Comparison of ENCODE assay signal across 8 cellular contexts in the genomic region with DNA sequence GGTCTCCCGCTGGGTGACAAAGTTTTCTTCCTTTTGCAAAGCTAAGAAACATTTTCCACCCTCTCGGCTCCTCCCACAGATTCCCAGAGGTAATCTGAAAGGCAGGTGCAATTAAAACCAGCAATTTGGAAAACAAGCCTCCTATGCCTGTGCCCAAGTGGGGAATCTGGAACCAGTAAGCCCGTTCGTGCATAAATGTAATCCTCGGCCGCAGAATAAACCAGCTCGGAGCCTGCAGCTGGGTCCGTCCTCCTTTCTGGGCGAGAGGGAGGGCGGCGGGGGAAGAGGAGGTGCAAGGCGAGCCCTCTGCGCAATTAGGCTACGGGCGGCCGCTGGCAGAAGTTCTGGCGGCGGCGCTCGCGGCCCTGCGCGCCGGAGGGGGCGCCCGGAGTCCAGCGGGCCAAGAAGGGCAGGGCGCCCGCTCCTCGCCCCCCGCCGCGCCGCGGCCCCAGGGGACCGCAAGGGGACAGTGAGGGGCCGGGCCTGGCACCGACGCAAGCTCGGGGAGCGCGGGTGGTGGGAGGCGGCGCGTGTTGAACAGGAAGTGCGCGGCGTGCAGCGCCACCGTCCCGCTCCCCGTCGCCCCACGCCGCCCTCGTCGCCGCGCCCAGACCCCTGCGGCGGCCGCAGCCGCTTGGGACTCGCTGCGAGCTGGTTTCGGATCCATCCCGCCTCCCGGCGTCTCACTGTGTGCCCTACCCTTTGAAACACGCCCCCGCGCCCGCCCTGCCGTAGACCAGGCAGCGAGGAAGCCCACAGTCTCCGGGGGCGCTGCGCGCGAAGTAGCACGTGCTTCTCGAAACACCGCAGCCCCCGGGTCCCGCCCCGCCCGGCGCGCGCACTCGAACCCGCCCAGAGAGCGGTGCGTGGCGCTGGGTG. TPM values are rescaled to one million over a fixed set of nuclear protein-coding genes. Genes with fewer than 3 reads are reported as not detected.
DNase-seq lines count a peak whose midpoint lies in the region; ATAC-seq, FAIRE-seq and TF ChIP-seq lines count a peak whose summit lies in the region.

A gene (minus strand): TSS at position 217 of the 879 bp plus-strand sequence. CDS start 495 bp downstream, outside the sequence.

- H3F3A ChIP-seq in GM23248 (ENCODE audit: insufficient read depth), result no peaks in the 10 kb centered on the region

- no peaks in the 10 kb centered on the region for H3K9me2 ChIP-seq in GM23248 (ENCODE audit: insufficient read depth)

- no peaks in the 10 kb centered on the region for H3K36me3 ChIP-seq in GM23248 (ENCODE audit: low read depth)

- no peaks in the 10 kb centered on the region for H3K27me3 Mint-ChIP-seq in central memory CD8-positive, alpha-beta T cell

- peak within 1 kb of the TSS; percentile 75 for H2AFZ ChIP-seq in GM23248

- H3K9ac ChIP-seq in GM23248, result no peak within 1 kb of the TSS

- H3K9me3 Mint-ChIP-seq in central memory CD8-positive, alpha-beta T cell, result no peaks in the 10 kb centered on the region

- no peaks in the 10 kb centered on the region for H3K79me2 ChIP-seq in GM23248 (ENCODE audit: insufficient read depth)

- H3K4me2 ChIP-seq in GM23248 (ENCODE audit: unreplicated experiment), result peak within 1 kb of the TSS; percentile 74

- DNase-seq in DMS79 treated with DMSO at 0.1 percent for 48 hours (lab: John Stamatoyannopoulos, UW), result peak; percentile 37
- DNase-seq in GM23248, result peak; percentile 49
- peak; percentile 87 for DNase-seq in NB4 (ENCODE audit: low read depth)
- DNase-seq in activated CD4-positive, CD25-positive, alpha-beta regulatory T cell treated with anti-CD3 and anti-CD28 coated beads, Interleukin-2, amount 50 U/mL, for 16 hours (ENCODE audit: low read depth, low spot score), result peak; percentile 45
- peak; percentile 59 to 65 for DNase-seq in central memory CD8-positive, alpha-beta T cell (ENCODE audit: low spot score in 2 of 2)
- DNase-seq in stimulated activated CD4-positive, alpha-beta T cell treated with anti-CD3 and anti-CD28 coated beads, Interleukin-1b, Interleukin-23, amount 100 ng/mL, for 24 hours (ENCODE audit: low read depth in 4 of 4, low spot score in 1 of 4), result peak; percentile 33 to 65 (median 50)
- no peak for DNase-seq in RCC 7860 (ENCODE audit: low spot score)

- H3K27me3 ChIP-seq in GM23248 (replicated peaks; ENCODE audit: insufficient read depth) (peaks cover 58% of the 10 kb centered on the region), layer of hippocampus (ENCODE audit: control insufficient read depth, insufficient read depth, low read length) (no peaks in the 10 kb centered on the region)

- TF ChIP-seq POLR2A in NB4 (IDR thresholded peaks at IDR 0.05; ENCODE audit: extremely low read depth, insufficient read length), result peak; percentile 55

- peaks cover 18% of the 10 kb centered on the region for H3K36me3 Mint-ChIP-seq in central memory CD8-positive, alpha-beta T cell (ENCODE audit: insufficient read depth)

- FAIRE-seq in RCC 7860 (lab: Jason Lieb, UNC), result no peak

- H3K4me3 ChIP-seq in GM23248 (peak within 1 kb of the TSS; percentile 64), NB4 (ENCODE audit: low read depth, low read length) (peak within 1 kb of the TSS; percentile 58)

- H3K9me3 ChIP-seq in GM23248 (ENCODE audit: low read depth), result no peaks in the 10 kb centered on the region

- H3K27ac ChIP-seq in GM23248, result no peak within 1 kb of the TSS
- peak within 1 kb of the TSS; percentile 83 for H3K27ac ChIP-seq in layer of hippocampus (ENCODE audit: low read depth, low read length)

- H3K4me3 Mint-ChIP-seq in central memory CD8-positive, alpha-beta T cell, result peak within 1 kb of the TSS; percentile 98

- in situ Hi-C loops in GM23248 (cut with MboI), result no loop called here

- peak; percentile 57 for ATAC-seq in central memory CD8-positive, alpha-beta T cell (replicated peaks; ENCODE audit: extremely low read depth, poor library complexity, severe bottlenecking)

- H3K4me1 Mint-ChIP-seq in central memory CD8-positive, alpha-beta T cell, result peaks cover 20% of the 10 kb centered on the region

- TF ChIP-seq CTCF in NB4 (IDR thresholded peaks at IDR 0.05; ENCODE audit: low read depth, low read length), result no peak

- H3K4me1 ChIP-seq in GM23248 (ENCODE audit: insufficient read depth), result no peaks in the 10 kb centered on the region

- no peaks in the 10 kb centered on the region for H4K20me1 ChIP-seq in GM23248 (ENCODE audit: insufficient read depth)

- 1% methylated on average over 25 to 60 of the region's 95 CpGs for WGBS in GM23248 (ENCODE audit: low coverage in 1 of 2, low lambda C conversion rate in 2 of 2, missing lambda C conversion rate in 2 of 2), 2 experiments

- H3K27ac Mint-ChIP-seq in central memory CD8-positive, alpha-beta T cell (ENCODE audit: low read depth), result peak within 1 kb of the TSS; percentile 89

RNA-seq across cellular contexts. Expression of the gene that starts here (rescaled TPM):
- total RNA-seq in GM23248 (2014; rRNA removed; shearing (Covaris generic)), result 11.5 and 19.5 TPM in 2 replicates
- polyA plus RNA-seq in GM23248 (2016; fragmentation: Nextera tagmentation; extraction: Ambion mirVana), result 17.0 and 18.2 TPM in 2 replicates
